ENCODE assay signal across 8 cellular contexts in genomic region chr17:48593840-48594411, GRCh38. TPM values are rescaled to one million over a fixed set of nuclear protein-coding genes. Genes with fewer than 3 reads are reported as not detected.
DNase-seq lines count a peak whose midpoint lies in the region; ATAC-seq, FAIRE-seq and TF ChIP-seq lines count a peak whose summit lies in the region.

No MANE protein-coding gene starts in this region.

- H3K79me2 ChIP-seq in H1 (ENCODE audit: control insufficient read depth in 1 of 2, insufficient read depth in 2 of 2, low read length in 2 of 2) = no peaks in the 10 kb centered on the region

- H2BK15ac ChIP-seq in H1 (ENCODE audit: low read length) = no peak overlapping the region

- no peak overlapping the region for H3K27ac Mint-ChIP-seq in HFFc6
- no peak overlapping the region for H3K27ac Mint-ChIP-seq in activated CD4-positive, alpha-beta memory T cell treated with anti-CD3 and anti-CD28 coated beads for 36 hours
- H3K27ac Mint-ChIP-seq in stimulated activated naive B cell treated with anti-CD40 and anti-IgM and Interleukin-4, amounts not matched to agents 10 μg/mL and 1 μg/mL and 100 μg/mL, for 72 hours = peak overlapping the region; percentile 31

- no peak overlapping the region for H4K5ac ChIP-seq in H1 (ENCODE audit: insufficient read length, low read depth, low read length)

- DNase-seq in CD1c-positive myeloid dendritic cell (ENCODE audit: extremely low spot score) = peak; percentile 81
- peak; percentile 48 for DNase-seq in HFFc6
- peak; percentile 93 for DNase-seq in NCI-H774 (lab: John Stamatoyannopoulos, UW)
- peak; percentile 88 for DNase-seq in activated CD4-positive, alpha-beta memory T cell treated with anti-CD3 and anti-CD28 coated beads for 36 hours
- DNase-seq in H1 (ENCODE audit: low read depth in 1 of 2, low spot score in 2 of 2) = peak; percentile 51 to 95
- DNase-seq in stimulated activated naive B cell treated with anti-CD40 and anti-IgM and Interleukin-4, amounts not matched to agents 10 μg/mL and 1 μg/mL and 100 μg/mL, for 72 hours = peak; percentile 76

- H3K56ac ChIP-seq in H1 (replicated peaks; ENCODE audit: insufficient read length, low read depth, low read length) = no peak overlapping the region

- peak; percentile 90 to 91 for TF ChIP-seq RAD21 in H1 (IDR thresholded peaks at IDR 0.05 in 1 of 2, conservative IDR thresholded peaks at IDR 0.05 in 1 of 2; ENCODE audit: low read depth in 2 of 2, low read length in 2 of 2)

- H3K9me3 Mint-ChIP-seq in HFFc6 = no peaks in the 10 kb centered on the region
- H3K9me3 Mint-ChIP-seq in activated CD4-positive, alpha-beta memory T cell treated with anti-CD3 and anti-CD28 coated beads for 36 hours = no peaks in the 10 kb centered on the region
- H3K9me3 Mint-ChIP-seq in stimulated activated naive B cell treated with anti-CD40 and anti-IgM and Interleukin-4, amounts not matched to agents 10 μg/mL and 1 μg/mL and 100 μg/mL, for 72 hours = no peaks in the 10 kb centered on the region

- peaks cover 34% of the 10 kb centered on the region for H3K4me1 Mint-ChIP-seq in HFFc6 (ENCODE audit: low read depth)
- peaks cover 31% of the 10 kb centered on the region for H3K4me1 Mint-ChIP-seq in activated CD4-positive, alpha-beta memory T cell treated with anti-CD3 and anti-CD28 coated beads for 36 hours (ENCODE audit: low read depth)
- H3K4me1 Mint-ChIP-seq in stimulated activated naive B cell treated with anti-CD40 and anti-IgM and Interleukin-4, amounts not matched to agents 10 μg/mL and 1 μg/mL and 100 μg/mL, for 72 hours = peaks cover 43 to 70% of the 10 kb centered on the region in 2 donors

- H3K27ac ChIP-seq in H1 (ENCODE audit: low read depth, low read length) (no peak overlapping the region), muscle layer of duodenum (ENCODE audit: low read length) (peak overlapping the region; percentile 67)

- no peaks in the 10 kb centered on the region; the same call in 1 of the 2 replicates for H3K36me3 Mint-ChIP-seq in HFFc6 (ENCODE audit: low read depth)
- no peaks in the 10 kb centered on the region for H3K36me3 Mint-ChIP-seq in activated CD4-positive, alpha-beta memory T cell treated with anti-CD3 and anti-CD28 coated beads for 36 hours
- H3K36me3 Mint-ChIP-seq in stimulated activated naive B cell treated with anti-CD40 and anti-IgM and Interleukin-4, amounts not matched to agents 10 μg/mL and 1 μg/mL and 100 μg/mL, for 72 hours = peaks cover 5 to 8% of the 10 kb centered on the region in 2 donors

- H3K23ac ChIP-seq in H1 (ENCODE audit: insufficient read length) = no peak overlapping the region

- H2BK120ac ChIP-seq in H1 (replicated peaks; ENCODE audit: low read depth, low read length) = no peak overlapping the region

- no peak overlapping the region for H3K18ac ChIP-seq in H1 (ENCODE audit: extremely low read depth, low read length)

- peaks cover 91% of the 10 kb centered on the region for H3K27me3 Mint-ChIP-seq in HFFc6 (ENCODE audit: insufficient read depth)
- peaks cover 72% of the 10 kb centered on the region for H3K27me3 Mint-ChIP-seq in activated CD4-positive, alpha-beta memory T cell treated with anti-CD3 and anti-CD28 coated beads for 36 hours
- peaks cover 88 to 98% of the 10 kb centered on the region in 2 donors for H3K27me3 Mint-ChIP-seq in stimulated activated naive B cell treated with anti-CD40 and anti-IgM and Interleukin-4, amounts not matched to agents 10 μg/mL and 1 μg/mL and 100 μg/mL, for 72 hours

- H3K14ac ChIP-seq in H1 (ENCODE audit: insufficient read length) = no peak overlapping the region

- H3K4me3 Mint-ChIP-seq in HFFc6 = peak overlapping the region; percentile 64
- peak overlapping the region; percentile 72 for H3K4me3 Mint-ChIP-seq in activated CD4-positive, alpha-beta memory T cell treated with anti-CD3 and anti-CD28 coated beads for 36 hours
- H3K4me3 Mint-ChIP-seq in stimulated activated naive B cell treated with anti-CD40 and anti-IgM and Interleukin-4, amounts not matched to agents 10 μg/mL and 1 μg/mL and 100 μg/mL, for 72 hours = peak overlapping the region; percentile 75 to 80

- H2BK20ac ChIP-seq in H1 (ENCODE audit: low read length) = no peak overlapping the region

- no peak overlapping the region for H2BK12ac ChIP-seq in H1 (ENCODE audit: low read depth, low read length)

- H3K27me3 ChIP-seq in H1 (replicated peaks in 1 of 4; ENCODE audit: control insufficient read depth in 3 of 4, extremely low read depth in 1 of 4, insufficient read depth in 3 of 4, low read length in 3 of 4) (peaks cover 96 to 100% (median 99%) of the 10 kb centered on the region in 4 experiments), muscle layer of duodenum (ENCODE audit: low read depth, low read length) (peaks cover 8% of the 10 kb centered on the region)

- H3K9me3 ChIP-seq in H1 (ENCODE audit: insufficient read depth in 2 of 2, low read depth in 1 of 2, low read length in 1 of 2) (no peaks in the 10 kb centered on the region; a peak in 1 of 4 replicates), muscle layer of duodenum (ENCODE audit: control insufficient read depth in 1 of 2, low read length in 2 of 2) (no peaks in the 10 kb centered on the region)

- peaks cover 36 to 45% of the 10 kb centered on the region in 2 experiments for H4K20me1 ChIP-seq in H1 (replicated peaks in 1 of 2; ENCODE audit: control insufficient read depth in 1 of 2, insufficient read depth in 2 of 2, low read length in 2 of 2)

- intact Hi-C loops in activated CD4-positive, alpha-beta memory T cell treated with anti-CD3 and anti-CD28 coated beads for 36 hours (cut with micrococcal nuclease) = loop anchor here (1.0 to 5.0 kb wide), 3 partner anchors 257 to 567 kb away; no protein-coding TSS in a partner anchor

- H3K36me3 ChIP-seq in H1 (ENCODE audit: control insufficient read depth in 2 of 4, insufficient read depth in 4 of 4, low read length in 3 of 4) (no peaks in the 10 kb centered on the region; a peak in 1 of 8 replicates), muscle layer of duodenum (ENCODE audit: control insufficient read depth in 1 of 2, insufficient read depth in 2 of 2, low read length in 2 of 2) (no peaks in the 10 kb centered on the region)

- no peak overlapping the region for H2BK5ac ChIP-seq in H1 (ENCODE audit: low read depth, low read length)

- H3K4me2 ChIP-seq in H1 (ENCODE audit: insufficient read depth in 1 of 2, low read depth in 2 of 2, low read length in 2 of 2) = peak overlapping the region in 1 of 2 experiments; percentile 45; a peak in 2 of 4 replicates

- peak; percentile 60 to 64 for ATAC-seq in stimulated activated naive B cell treated with anti-CD40 and anti-IgM and Interleukin-4, amounts not matched to agents 10 μg/mL and 1 μg/mL and 100 μg/mL, for 72 hours (replicated peaks)
- no peak for ATAC-seq in HG02938 (IDR thresholded peaks at IDR 0.05; ENCODE audit: unreplicated experiment)

- H3K4me3 ChIP-seq in H1 (ENCODE audit: extremely low read depth in 1 of 4, insufficient read depth in 2 of 4, low read depth in 3 of 4, low read length in 4 of 4) (no peak overlapping the region), muscle layer of duodenum (ENCODE audit: low read depth in 1 of 2, low read length in 2 of 2) (peak overlapping the region; percentile 33 to 76)

- no peak overlapping the region for H4K8ac ChIP-seq in H1 (ENCODE audit: extremely low read depth, insufficient read depth, low read length)

- no peak overlapping the region for H3K4ac ChIP-seq in H1 (replicated peaks; ENCODE audit: insufficient read length, low read depth, low read length)

- no peak for TF ChIP-seq POLR2A in H1 (IDR thresholded peaks at IDR 0.05; ENCODE audit: control extremely low read depth in 1 of 2, low read depth in 2 of 2, low read length in 2 of 2)

- H3K4me1 ChIP-seq in H1 (replicated peaks in 1 of 4; ENCODE audit: control insufficient read depth in 3 of 4, insufficient read depth in 4 of 4, low read length in 3 of 4) (peaks cover 0 to 12% (median 4%) of the 10 kb centered on the region in 4 experiments; a peak in 5 of 7 replicates), muscle layer of duodenum (ENCODE audit: control insufficient read depth in 1 of 2, insufficient read depth in 2 of 2, low read length in 2 of 2) (peaks cover 11 to 29% of the 10 kb centered on the region in 2 donors)

- H4K91ac ChIP-seq in H1 (replicated peaks; ENCODE audit: insufficient read length, low read length) = no peak overlapping the region

- POLR2A ChIA-PET in activated CD4-positive, alpha-beta memory T cell treated with anti-CD3 and anti-CD28 coated beads for 36 hours (lab: Charles Lee) = no interaction called here
- POLR2A ChIA-PET in H1 (lab: Charles Lee; ENCODE audit: partially characterized antibody) = no interaction called here

- H3K23me2 ChIP-seq in H1 (ENCODE audit: low read depth, low read length) = no peaks in the 10 kb centered on the region; the same call in 1 of the 2 replicates

- H3K9ac ChIP-seq in H1 (replicated peaks in 1 of 4; ENCODE audit: extremely low read depth in 1 of 4, low read depth in 3 of 4, low read length in 3 of 4) = no peak overlapping the region

- H3K79me1 ChIP-seq in H1 (ENCODE audit: low read depth, low read length) = no peaks in the 10 kb centered on the region

- WGBS in H1 (ENCODE audit: extremely low coverage in 1 of 2, insufficient coverage in 1 of 2, insufficient read length in 1 of 2, insufficient replicate concordance in 2 of 2, low coverage in 1 of 2, low lambda C conversion rate in 2 of 2, missing lambda C conversion rate in 1 of 2), 2 experiments = 3% methylated on average over 26 of the region's 30 CpGs; no CpG with 5 or more reads in 1 of the 2 experiments

- TF ChIP-seq CTCF in HFFc6 (IDR thresholded peaks at IDR 0.05) = peak; percentile 94
- TF ChIP-seq CTCF in H1 (IDR thresholded peaks at IDR 0.05; ENCODE audit: control extremely low read depth in 1 of 3, insufficient read depth in 1 of 3, low read depth in 1 of 3, low read length in 3 of 3) = peak; percentile 86 to 89 (median 89)

- TF ChIP-seq EP300 in H1 (IDR thresholded peaks at IDR 0.05; ENCODE audit: borderline replicate concordance in 1 of 2, low read depth in 2 of 2, low read length in 2 of 2) = no peak

- H2AFZ ChIP-seq in H1 (ENCODE audit: low read length) = no peak overlapping the region

- FAIRE-seq in H1 (lab: Jason Lieb, UNC) = no peak

- CTCF ChIA-PET in activated CD4-positive, alpha-beta memory T cell treated with anti-CD3 and anti-CD28 coated beads for 36 hours (lab: Charles Lee) = interaction anchor here (0.6 to 6.0 kb wide), 39 partner anchors 19 to 569 kb away, joined by 3 to 94 read pairs (median 7); partner anchors contain the start of genes HOXB8, HOXB9 and SNX11
- CTCF ChIA-PET in H1 (lab: Charles Lee; ENCODE audit: partially characterized antibody) = interaction anchor here (0.7 to 7.0 kb wide), 38 partner anchors 15 to 435 kb away, joined by 3 to 53 read pairs (median 5); partner anchors contain the start of gene HOXB9

- H2AK5ac ChIP-seq in H1 (ENCODE audit: low read depth, low read length) = no peak overlapping the region

RNA-seq across cellular contexts. Expression of gene HOXB5, which starts 0.3 kb away (rescaled TPM):
- not detected for total RNA-seq in HFFc6 (2021; fragmentation: NEBNext Ultra II Directional; extraction: Animal tissue kit (Norgen Biotek cat#: 25700))
- not detected for total RNA-seq in activated CD4-positive, alpha-beta memory T cell treated with anti-CD3 and anti-CD28 coated beads for 36 hours
- total RNA-seq in H1 (2021; fragmentation: NEBNext Ultra II Directional; extraction: Animal tissue kit (Norgen Biotek cat#: 25700)) = not detected in 2 replicates
- polyA plus RNA-seq in H1 (2011; rRNA removed) = not detected in 2 replicates
- polyA plus RNA-seq in H1 (2011; cell fraction: cytosol; rRNA removed) = not detected
- not detected for polyA plus RNA-seq in H1 (2011; cell fraction: nucleus; rRNA removed)
- not detected in 4 replicates for polyA plus RNA-seq in H1 (2012, experiment 1 of 2)
- polyA plus RNA-seq in H1 (2012, experiment 2 of 2) = not detected
- not detected for polyA plus RNA-seq in H1 (2013, experiment 1 of 2)
- not detected for polyA plus RNA-seq in H1 (2013, experiment 2 of 2)
- polyA minus RNA-seq in H1 (2011; rRNA and poly(A)+ RNA removed) = 0.07 TPM in 1 of 2 replicates, not detected in the other
- polyA minus RNA-seq in H1 (2011; cell fraction: cytosol; rRNA and poly(A)+ RNA removed) = not detected
- not detected for polyA minus RNA-seq in H1 (2011; cell fraction: nucleus; rRNA and poly(A)+ RNA removed)

RNA-seq across cellular contexts. Expression of gene HOXB3, which starts 3.9 kb away (rescaled TPM):
- total RNA-seq in HFFc6 (2021; fragmentation: NEBNext Ultra II Directional; extraction: Animal tissue kit (Norgen Biotek cat#: 25700)) = not detected
- total RNA-seq in activated CD4-positive, alpha-beta memory T cell treated with anti-CD3 and anti-CD28 coated beads for 36 hours = 1 to 10 TPM; 2.6 TPM
- not detected in 2 replicates for total RNA-seq in H1 (2021; fragmentation: NEBNext Ultra II Directional; extraction: Animal tissue kit (Norgen Biotek cat#: 25700))
- not detected in 2 replicates for polyA plus RNA-seq in H1 (2011; rRNA removed)
- not detected for polyA plus RNA-seq in H1 (2011; cell fraction: cytosol; rRNA removed)
- not detected for polyA plus RNA-seq in H1 (2011; cell fraction: nucleus; rRNA removed)
- polyA plus RNA-seq in H1 (2012, experiment 1 of 2) = 0.28 TPM in 1 of 4 replicates, not detected in the others
- not detected for polyA plus RNA-seq in H1 (2012, experiment 2 of 2)
- polyA plus RNA-seq in H1 (2013, experiment 1 of 2) = not detected
- not detected for polyA plus RNA-seq in H1 (2013, experiment 2 of 2)
- 0.19 TPM in 1 of 2 replicates, not detected in the other for polyA minus RNA-seq in H1 (2011; rRNA and poly(A)+ RNA removed)
- polyA minus RNA-seq in H1 (2011; cell fraction: cytosol; rRNA and poly(A)+ RNA removed) = not detected
- 1.00 TPM for polyA minus RNA-seq in H1 (2011; cell fraction: nucleus; rRNA and poly(A)+ RNA removed)

RNA-seq across cellular contexts. Expression of gene HOXB6, which starts 10.9 kb away (rescaled TPM):
- not detected for total RNA-seq in HFFc6 (2021; fragmentation: NEBNext Ultra II Directional; extraction: Animal tissue kit (Norgen Biotek cat#: 25700))
- under 1 TPM; 0.21 to 0.22 TPM for total RNA-seq in activated CD4-positive, alpha-beta memory T cell treated with anti-CD3 and anti-CD28 coated beads for 36 hours
- total RNA-seq in H1 (2021; fragmentation: NEBNext Ultra II Directional; extraction: Animal tissue kit (Norgen Biotek cat#: 25700)) = not detected in 2 replicates
- polyA plus RNA-seq in H1 (2011; rRNA removed) = not detected in 2 replicates
- polyA plus RNA-seq in H1 (2011; cell fraction: cytosol; rRNA removed) = not detected
- not detected for polyA plus RNA-seq in H1 (2011; cell fraction: nucleus; rRNA removed)
- polyA plus RNA-seq in H1 (2012, experiment 1 of 2) = 0.09 to 0.17 TPM in 2 of 4 replicates, not detected in the others
- polyA plus RNA-seq in H1 (2012, experiment 2 of 2) = not detected
- not detected for polyA plus RNA-seq in H1 (2013, experiment 1 of 2)
- not detected for polyA plus RNA-seq in H1 (2013, experiment 2 of 2)
- not detected in 2 replicates for polyA minus RNA-seq in H1 (2011; rRNA and poly(A)+ RNA removed)
- not detected for polyA minus RNA-seq in H1 (2011; cell fraction: cytosol; rRNA and poly(A)+ RNA removed)
- polyA minus RNA-seq in H1 (2011; cell fraction: nucleus; rRNA and poly(A)+ RNA removed) = not detected

RNA-seq across cellular contexts. Expression of gene HOXB4, which starts 15.8 kb away (rescaled TPM):
- not detected for total RNA-seq in HFFc6 (2021; fragmentation: NEBNext Ultra II Directional; extraction: Animal tissue kit (Norgen Biotek cat#: 25700))
- 1 to 10 TPM; 2.3 TPM for total RNA-seq in activated CD4-positive, alpha-beta memory T cell treated with anti-CD3 and anti-CD28 coated beads for 36 hours
- not detected in 2 replicates for total RNA-seq in H1 (2021; fragmentation: NEBNext Ultra II Directional; extraction: Animal tissue kit (Norgen Biotek cat#: 25700))
- not detected in 2 replicates for polyA plus RNA-seq in H1 (2011; rRNA removed)
- polyA plus RNA-seq in H1 (2011; cell fraction: cytosol; rRNA removed) = not detected
- not detected for polyA plus RNA-seq in H1 (2011; cell fraction: nucleus; rRNA removed)
- polyA plus RNA-seq in H1 (2012, experiment 1 of 2) = not detected in 4 replicates
- polyA plus RNA-seq in H1 (2012, experiment 2 of 2) = not detected
- not detected for polyA plus RNA-seq in H1 (2013, experiment 1 of 2)
- polyA plus RNA-seq in H1 (2013, experiment 2 of 2) = not detected
- not detected in 2 replicates for polyA minus RNA-seq in H1 (2011; rRNA and poly(A)+ RNA removed)
- not detected for polyA minus RNA-seq in H1 (2011; cell fraction: cytosol; rRNA and poly(A)+ RNA removed)
- not detected for polyA minus RNA-seq in H1 (2011; cell fraction: nucleus; rRNA and poly(A)+ RNA removed)

RNA-seq across cellular contexts. Expression of gene HOXB7, which starts 16.9 kb away (rescaled TPM):
- total RNA-seq in HFFc6 (2021; fragmentation: NEBNext Ultra II Directional; extraction: Animal tissue kit (Norgen Biotek cat#: 25700)) = not detected
- total RNA-seq in activated CD4-positive, alpha-beta memory T cell treated with anti-CD3 and anti-CD28 coated beads for 36 hours = under 1 TPM; 0.36 to 0.44 TPM
- total RNA-seq in H1 (2021; fragmentation: NEBNext Ultra II Directional; extraction: Animal tissue kit (Norgen Biotek cat#: 25700)) = not detected in 2 replicates
- not detected in 2 replicates for polyA plus RNA-seq in H1 (2011; rRNA removed)
- not detected for polyA plus RNA-seq in H1 (2011; cell fraction: cytosol; rRNA removed)
- not detected for polyA plus RNA-seq in H1 (2011; cell fraction: nucleus; rRNA removed)
- polyA plus RNA-seq in H1 (2012, experiment 1 of 2) = not detected in 4 replicates
- not detected for polyA plus RNA-seq in H1 (2012, experiment 2 of 2)
- polyA plus RNA-seq in H1 (2013, experiment 1 of 2) = not detected
- polyA plus RNA-seq in H1 (2013, experiment 2 of 2) = not detected
- polyA minus RNA-seq in H1 (2011; rRNA and poly(A)+ RNA removed) = not detected in 2 replicates
- polyA minus RNA-seq in H1 (2011; cell fraction: cytosol; rRNA and poly(A)+ RNA removed) = not detected
- not detected for polyA minus RNA-seq in H1 (2011; cell fraction: nucleus; rRNA and poly(A)+ RNA removed)

Comparison
In these comparisons a context has a peak if more than half of its experiments do, and no peak if none do; other contexts are left out.
1. H3K4me3 ChIP-seq: peak in muscle layer of duodenum (2 of 2); none in H1 (0 of 4).
2. Peak in every context shown above with its lines, with median percentiles within 50 percentile points of each other: DNase-seq and H3K4me3 Mint-ChIP-seq.